11 cellular contexts compared by ENCODE assay signal in the genomic region with DNA sequence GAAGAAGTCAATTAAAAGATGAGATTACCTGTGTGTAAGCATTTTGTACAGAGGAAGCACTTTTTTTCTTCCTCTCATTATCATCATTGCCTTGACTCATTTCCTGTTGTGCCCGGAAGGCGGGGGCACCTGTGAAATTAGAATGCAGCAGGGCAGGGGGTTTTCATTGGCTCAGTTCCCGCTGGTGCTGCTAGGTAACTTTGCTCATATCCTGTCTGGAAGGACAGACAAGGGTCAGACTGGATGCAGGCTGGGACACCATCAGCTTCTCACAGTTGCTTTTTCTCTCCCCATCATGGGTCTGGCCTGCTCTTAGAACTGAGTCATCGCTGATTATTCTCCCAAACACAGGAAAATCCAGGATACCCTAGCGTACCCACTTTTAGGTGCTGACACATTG.
A peak's percentile ranks its signal among the peaks of the same experiment; 100 is the strongest.
DNase-seq lines count a peak whose midpoint lies in the region; ATAC-seq and TF ChIP-seq lines count a peak whose summit lies in the region.
"Had no signal": no experiment of that assay in that cellular context is flagged by ENCODE, and none has a peak within 500 bp of the region (broad histone marks: within the 10 kb centered on the region; RNA-seq: fewer than 3 reads in every experiment).

No MANE protein-coding gene starts in this region.

- no peak overlapping the region for H2BK15ac ChIP-seq in H9 (ENCODE audit: low read depth, low read length)

- H3K79me2 ChIP-seq in H9 (ENCODE audit: insufficient read depth, low read length) = no peaks in the 10 kb centered on the region

- H4K8ac ChIP-seq in H9 (replicated peaks; ENCODE audit: insufficient read length, low read depth, low read length) = no peak overlapping the region

- peaks cover 10 to 12% of the 10 kb centered on the region in 2 experiments; a peak in 3 of 4 replicates for H3K4me1 Mint-ChIP-seq in H9

- H3K23me2 ChIP-seq in H9 (ENCODE audit: insufficient read length, low read depth, low read length, poor library complexity, severe bottlenecking) = no peaks in the 10 kb centered on the region

- H3K4me2 ChIP-seq in H9 (ENCODE audit: insufficient read depth, insufficient read length, low read length) = no peak overlapping the region

- peak; percentile 14 to 43 for DNase-seq in activated CD4-positive, alpha-beta T cell treated with anti-CD3 and anti-CD28 coated beads, Interleukin-2, amount 50 U/mL, for 24 hours (ENCODE audit: low read depth in 1 of 2, low spot score in 1 of 2)
- DNase-seq in epithelial cell of esophagus (ENCODE audit: low read depth) = peak; percentile 84
- DNase-seq in stimulated activated CD8-positive, alpha-beta memory T cell treated with anti-CD3 and anti-CD28 coated beads, Interleukin-4, amount 100 ng/mL, for 4 hours (ENCODE audit: low read depth in 2 of 2, low spot score in 1 of 2) = peak; percentile 6 to 25
- DNase-seq in OCI-M2 (lab: John Stamatoyannopoulos, UW; ENCODE audit: unreplicated experiment) = no peak
- no peak for DNase-seq in cerebellar cortex (ENCODE audit: low spot score)
- DNase-seq in H9 = no peak
- no peak for DNase-seq in NOMO-1 (lab: John Stamatoyannopoulos, UW; ENCODE audit: unreplicated experiment in 2 of 2)
- DNase-seq: NCI-H2029 treated with DMSO at 0.1 percent for 48 hours had no signal

- no peak overlapping the region for H3K4me3 ChIP-seq in epithelial cell of esophagus (ENCODE audit: low read length)
- H3K4me3 ChIP-seq: cardiac muscle cell had no signal

- H3K9me3 Mint-ChIP-seq in H9 = no peaks in the 10 kb centered on the region
- H3K9me3 Mint-ChIP-seq: natural killer cell treated with Interleukin-12 subunit alpha and Interleukin-12 subunit beta and Interleukin-15 and Interleukin-18, amount 100 ng/mL, for 72 hours had no signal

- no peaks in the 10 kb centered on the region for H4K20me1 ChIP-seq in H9 (ENCODE audit: control insufficient read depth, insufficient read depth, insufficient read length)

- no peak overlapping the region for H3K4me3 Mint-ChIP-seq in H9
- H3K4me3 Mint-ChIP-seq: natural killer cell treated with Interleukin-12 subunit alpha and Interleukin-12 subunit beta and Interleukin-15 and Interleukin-18, amount 100 ng/mL, for 72 hours had no signal

- no peaks in the 10 kb centered on the region for H3K4me1 ChIP-seq in H9 (ENCODE audit: insufficient read depth, low read length)

- H3K79me1 ChIP-seq in H9 (ENCODE audit: insufficient read depth, low read depth, low read length, poor library complexity, severe bottlenecking) = no peaks in the 10 kb centered on the region

- no peak overlapping the region for H2AK5ac ChIP-seq in H9 (ENCODE audit: insufficient read length, low read length)

- H2BK12ac ChIP-seq in H9 (ENCODE audit: insufficient read length, low read depth, low read length) = no peak overlapping the region

- H2AFZ ChIP-seq in H9 (ENCODE audit: low read length) = no peak overlapping the region

- H4K91ac ChIP-seq in H9 (ENCODE audit: insufficient read length, low read depth, low read length) = no peak overlapping the region

- no peak overlapping the region for H3K23ac ChIP-seq in H9 (ENCODE audit: insufficient read length, low read depth, low read length)

- no peaks in the 10 kb centered on the region for H3K27me3 Mint-ChIP-seq in H9 (ENCODE audit: low read depth)

- H3T11ph ChIP-seq in H9 (ENCODE audit: low read length) = no peak overlapping the region

- H3K18ac ChIP-seq in H9 (ENCODE audit: insufficient read length, low read depth, low read length) = no peak overlapping the region

- peak overlapping the region in 1 of 3 experiments; percentile 68; a peak in 2 of 7 replicates for H3K27ac Mint-ChIP-seq in H9
- H3K27ac Mint-ChIP-seq: natural killer cell treated with Interleukin-12 subunit alpha and Interleukin-12 subunit beta and Interleukin-15 and Interleukin-18, amount 100 ng/mL, for 72 hours had no signal

- H2BK120ac ChIP-seq in H9 (ENCODE audit: low read depth, low read length, poor library complexity, severe bottlenecking) = no peak overlapping the region

- no peaks in the 10 kb centered on the region for H3K9me3 ChIP-seq in H9 (ENCODE audit: control insufficient read depth, low read depth, low read length)

- no peaks in the 10 kb centered on the region for H3K36me3 Mint-ChIP-seq in H9 (ENCODE audit: insufficient read depth in 1 of 3, low read depth in 3 of 3)
- H3K36me3 Mint-ChIP-seq: natural killer cell treated with Interleukin-12 subunit alpha and Interleukin-12 subunit beta and Interleukin-15 and Interleukin-18, amount 100 ng/mL, for 72 hours had no signal

- H2BK5ac ChIP-seq in H9 (ENCODE audit: insufficient read length, low read length) = no peak overlapping the region

- WGBS in H9 (ENCODE audit: extremely low coverage, insufficient read length, low lambda C conversion rate) = no CpG with 5 or more reads among the region's 5 CpGs

- H3K9ac ChIP-seq in H9 (ENCODE audit: extremely low read depth, insufficient read length, low read length) = no peak overlapping the region

- peak; percentile 43 for ATAC-seq in HG03520 (IDR thresholded peaks at IDR 0.05; ENCODE audit: unreplicated experiment)

- no peak overlapping the region for H3K27ac ChIP-seq in H9 (ENCODE audit: insufficient read length, low read depth, low read length)
- H3K27ac ChIP-seq: cardiac muscle cell had no signal

- H2BK20ac ChIP-seq in H9 (ENCODE audit: low read depth, low read length, poor library complexity, severe bottlenecking) = no peak overlapping the region

- TF ChIP-seq CTCF in epithelial cell of esophagus (IDR thresholded peaks at IDR 0.05; ENCODE audit: insufficient read depth, low read depth, low read length, missing control alignments) = no peak
- no peak for TF ChIP-seq CTCF in H9 (conservative IDR thresholded peaks at IDR 0.05)

- no peak overlapping the region for H3K56ac ChIP-seq in H9 (ENCODE audit: insufficient read length, low read depth, low read length)

- H3K27me3 ChIP-seq in H9 (ENCODE audit: insufficient read depth, low read length) = no peaks in the 10 kb centered on the region
- H3K27me3 ChIP-seq: cardiac muscle cell had no signal

- H4K5ac ChIP-seq in H9 (ENCODE audit: insufficient read length, low read depth, low read length) = no peak overlapping the region

- no peak overlapping the region for H3K4ac ChIP-seq in H9 (ENCODE audit: low read depth, low read length)

- no peak overlapping the region for H3K14ac ChIP-seq in H9 (ENCODE audit: insufficient read depth, low read length)

Comparison
In these comparisons a context has a peak if more than half of its experiments do, and no peak if none do; other contexts are left out.
1. DNase-seq: peak in activated CD4-positive, alpha-beta T cell treated with anti-CD3 and anti-CD28 coated beads, Interleukin-2, amount 50 U/mL, for 24 hours (2 of 2), epithelial cell of esophagus (single experiment) and stimulated activated CD8-positive, alpha-beta memory T cell treated with anti-CD3 and anti-CD28 coated beads, Interleukin-4, amount 100 ng/mL, for 4 hours (2 of 2); none in OCI-M2 (single experiment), cerebellar cortex (single experiment), H9 (single experiment) and NOMO-1 (0 of 2).